In the genomic region with DNA sequence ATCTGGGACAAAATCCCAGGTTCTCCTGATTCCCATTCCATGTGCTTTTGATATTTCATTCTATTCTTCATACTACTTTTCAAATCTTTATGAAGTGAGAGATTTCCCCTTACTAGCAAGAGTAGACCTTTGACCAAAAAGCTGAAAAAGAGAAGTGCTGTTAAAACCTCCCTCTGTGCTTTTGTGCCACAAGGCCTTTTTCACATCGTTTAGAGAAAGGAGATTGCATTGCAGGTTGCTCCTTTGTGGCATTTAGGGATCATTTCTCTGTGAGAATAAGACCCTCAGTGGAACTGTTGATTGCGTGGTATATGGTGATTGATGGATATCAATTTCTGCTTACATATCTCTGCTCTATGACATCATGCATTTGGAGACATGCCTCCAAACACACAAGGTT, we compare ENCODE assay signal across 14 cellular contexts.
DNase-seq lines count a peak whose midpoint lies in the region; TF ChIP-seq lines count a peak whose summit lies in the region.
"Had no signal": no experiment of that assay in that cellular context is flagged by ENCODE, and none has a peak within 500 bp of the region (broad histone marks: within the 10 kb centered on the region; RNA-seq: fewer than 3 reads in every experiment).

No MANE protein-coding gene starts in this region.

- H3K4me3 ChIP-seq in HEK293 (ENCODE audit: low read depth, low read length) (no peak overlapping the region), brain microvascular endothelial cell (ENCODE audit: low read depth, low read length) (no peak overlapping the region), neuron (ENCODE audit: low read length) (no peak overlapping the region)
- H3K4me3 ChIP-seq: MG63, SJCRH30 had no signal

- H3K27me3 ChIP-seq in brain microvascular endothelial cell (replicated peaks) (no peaks in the 10 kb centered on the region), neuron (ENCODE audit: insufficient read depth, low read length) (no peaks in the 10 kb centered on the region)
- H3K27me3 ChIP-seq: MG63, SJCRH30 had no signal

- no peaks in the 10 kb centered on the region for H3K4me1 ChIP-seq in HEK293 (ENCODE audit: control insufficient read depth, insufficient read depth, low read length)
- peaks cover 27% of the 10 kb centered on the region for H3K4me1 ChIP-seq in neuron (ENCODE audit: insufficient read depth, low read length)

- peak overlapping the region; percentile 59 for H2AFZ ChIP-seq in neuron (ENCODE audit: low read depth, low read length)

- DNase-seq in NCI-H1092 treated with DMSO at 0.1 percent for 48 hours (lab: John Stamatoyannopoulos, UW), result peak; percentile 63
- DNase-seq in brain microvascular endothelial cell, result no peak
- DNase-seq in SW480 (ENCODE audit: low spot score), result no peak
- DNase-seq in activated T-cell treated with anti-CD3 and anti-CD28 coated beads, Interleukin-2, amount 50 U/mL, for 1 hour, result no peak
- no peak for DNase-seq in retina
- DNase-seq: DND-41, MG63, NCI-H2029 treated with DMSO at 0.1 percent for 48 hours, NCI-H524 treated with DMSO at 0.1 percent for 48 hours, OCI-M1 had no signal

- H3K9me3 ChIP-seq in HEK293 (ENCODE audit: control insufficient read depth, insufficient read depth, low read depth, low read length), result no peaks in the 10 kb centered on the region
- no peaks in the 10 kb centered on the region for H3K9me3 ChIP-seq in neuron (ENCODE audit: low read length)
- H3K9me3 ChIP-seq: MG63 had no signal

- POLR2A ChIA-PET in HEK293 (lab: Yijun Ruan, JAX), result no interaction called here

- TF ChIP-seq CTCF in HEK293 (tag by site-specific recombination; IDR thresholded peaks at IDR 0.05) (no peak), brain microvascular endothelial cell (IDR thresholded peaks at IDR 0.05; ENCODE audit: low read depth, low read length, missing control alignments) (no peak)

- CTCF ChIA-PET in HEK293 (lab: Yijun Ruan, JAX), result interaction anchor here (0.7 kb wide), 1 partner anchor 1496 kb away, joined by 3 read pairs; no protein-coding TSS in a partner anchor

- H3K36me3 ChIP-seq in HEK293 (ENCODE audit: control insufficient read depth in 2 of 2, insufficient read depth in 1 of 2, low read length in 2 of 2), result no peaks in the 10 kb centered on the region
- H3K36me3 ChIP-seq in brain microvascular endothelial cell (replicated peaks), result no peaks in the 10 kb centered on the region
- no peaks in the 10 kb centered on the region for H3K36me3 ChIP-seq in neuron (ENCODE audit: insufficient read depth, low read length)
- H3K36me3 ChIP-seq: MG63, SJCRH30 had no signal

- in situ Hi-C loops in brain microvascular endothelial cell (cut with HindIII; ENCODE audit: low pct_ligation_motif_present, low sequenced_read_pairs), result no loop called here

- H3K27ac ChIP-seq in HEK293 (ENCODE audit: extremely low read depth, low read depth, low read length), result no peak overlapping the region
- H3K27ac ChIP-seq in brain microvascular endothelial cell, result peak overlapping the region; percentile 10
- H3K27ac ChIP-seq: C4-2B, SJCRH30 had no signal

TF ChIP-seq in HEK293, 187 proteins besides CTCF, POLR2A, EP300 and RAD21:
- TF ChIP-seq, protein P1, sequence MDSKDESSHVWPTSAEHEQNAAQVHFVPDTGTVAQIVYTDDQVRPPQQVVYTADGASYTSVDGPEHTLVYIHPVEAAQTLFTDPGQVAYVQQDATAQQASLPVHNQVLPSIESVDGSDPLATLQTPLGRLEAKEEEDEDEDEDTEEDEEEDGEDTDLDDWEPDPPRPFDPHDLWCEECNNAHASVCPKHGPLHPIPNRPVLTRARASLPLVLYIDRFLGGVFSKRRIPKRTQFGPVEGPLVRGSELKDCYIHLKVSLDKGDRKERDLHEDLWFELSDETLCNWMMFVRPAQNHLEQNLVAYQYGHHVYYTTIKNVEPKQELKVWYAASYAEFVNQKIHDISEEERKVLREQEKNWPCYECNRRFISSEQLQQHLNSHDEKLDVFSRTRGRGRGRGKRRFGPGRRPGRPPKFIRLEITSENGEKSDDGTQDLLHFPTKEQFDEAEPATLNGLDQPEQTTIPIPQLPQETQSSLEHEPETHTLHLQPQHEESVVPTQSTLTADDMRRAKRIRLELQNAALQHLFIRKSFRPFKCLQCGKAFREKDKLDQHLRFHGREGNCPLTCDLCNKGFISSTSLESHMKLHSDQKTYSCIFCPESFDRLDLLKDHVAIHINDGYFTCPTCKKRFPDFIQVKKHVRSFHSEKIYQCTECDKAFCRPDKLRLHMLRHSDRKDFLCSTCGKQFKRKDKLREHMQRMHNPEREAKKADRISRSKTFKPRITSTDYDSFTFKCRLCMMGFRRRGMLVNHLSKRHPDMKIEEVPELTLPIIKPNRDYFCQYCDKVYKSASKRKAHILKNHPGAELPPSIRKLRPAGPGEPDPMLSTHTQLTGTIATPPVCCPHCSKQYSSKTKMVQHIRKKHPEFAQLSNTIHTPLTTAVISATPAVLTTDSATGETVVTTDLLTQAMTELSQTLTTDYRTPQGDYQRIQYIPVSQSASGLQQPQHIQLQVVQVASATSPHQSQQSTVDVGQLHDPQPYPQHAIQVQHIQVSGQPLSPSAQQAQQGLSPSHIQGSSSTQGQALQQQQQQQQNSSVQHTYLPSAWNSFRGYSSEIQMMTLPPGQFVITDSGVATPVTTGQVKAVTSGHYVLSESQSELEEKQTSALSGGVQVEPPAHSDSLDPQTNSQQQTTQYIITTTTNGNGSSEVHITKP (tag by site-specific recombination; IDR thresholded peaks at IDR 0.05), result no peak
- TF ChIP-seq ZNF112 (tag by site-specific recombination; IDR thresholded peaks at IDR 0.05), result no peak
- no peak for TF ChIP-seq ZNF514 (tag by site-specific recombination; IDR thresholded peaks at IDR 0.05)
- no peak for TF ChIP-seq ZNF223 (tag by site-specific recombination; IDR thresholded peaks at IDR 0.05)
- TF ChIP-seq ZNF221 (tag by site-specific recombination; IDR thresholded peaks at IDR 0.05; ENCODE audit: borderline replicate concordance), result no peak
- 0 out of 2 replicates have a peak, but pooled peaks have one; percentile 11 for TF ChIP-seq SCRT2 (tag by site-specific recombination; IDR thresholded peaks at IDR 0.05)
- TF ChIP-seq ZFP41 (tag by site-specific recombination; IDR thresholded peaks at IDR 0.05; ENCODE audit: borderline replicate concordance), result no peak
- TF ChIP-seq ZNF600 (tag by site-specific recombination; IDR thresholded peaks at IDR 0.05), result no peak
- TF ChIP-seq ZNF623 (tag by site-specific recombination; IDR thresholded peaks at IDR 0.05), result no peak
- no peak for TF ChIP-seq SETDB1 (IDR thresholded peaks at IDR 0.05; ENCODE audit: insufficient read length, low read length)
- TF ChIP-seq, protein P2, sequence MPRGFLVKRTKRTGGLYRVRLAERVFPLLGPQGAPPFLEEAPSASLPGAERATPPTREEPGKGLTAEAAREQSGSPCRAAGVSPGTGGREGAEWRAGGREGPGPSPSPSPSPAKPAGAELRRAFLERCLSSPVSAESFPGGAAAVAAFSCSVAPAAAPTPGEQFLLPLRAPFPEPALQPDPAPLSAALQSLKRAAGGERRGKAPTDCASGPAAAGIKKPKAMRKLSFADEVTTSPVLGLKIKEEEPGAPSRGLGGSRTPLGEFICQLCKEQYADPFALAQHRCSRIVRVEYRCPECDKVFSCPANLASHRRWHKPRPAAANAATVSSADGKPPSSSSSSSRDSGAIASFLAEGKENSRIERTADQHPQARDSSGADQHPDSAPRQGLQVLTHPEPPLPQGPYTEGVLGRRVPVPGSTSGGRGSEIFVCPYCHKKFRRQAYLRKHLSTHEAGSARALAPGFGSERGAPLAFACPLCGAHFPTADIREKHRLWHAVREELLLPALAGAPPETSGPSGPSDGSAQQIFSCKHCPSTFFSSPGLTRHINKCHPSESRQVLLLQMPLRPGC (tag by site-specific recombination; IDR thresholded peaks at IDR 0.05), result no peak
- no peak for TF ChIP-seq OSR2 (tag by site-specific recombination; IDR thresholded peaks at IDR 0.05)
- TF ChIP-seq KLF10 (tag by site-specific recombination; IDR thresholded peaks at IDR 0.05), result no peak
- no peak for TF ChIP-seq ZNF677 (tag by site-specific recombination; IDR thresholded peaks at IDR 0.05)
- no peak for TF ChIP-seq TRIM28 (IDR thresholded peaks at IDR 0.05; ENCODE audit: borderline replicate concordance, low read length)
- no peak for TF ChIP-seq MZF1 (tag by site-specific recombination; IDR thresholded peaks at IDR 0.05; ENCODE audit: borderline replicate concordance)
- no peak for TF ChIP-seq ZNF624 (tag by site-specific recombination; IDR thresholded peaks at IDR 0.05)
- no peak for TF ChIP-seq ZNF2 (tag by site-specific recombination; IDR thresholded peaks at IDR 0.05)
- TF ChIP-seq, protein P3, sequence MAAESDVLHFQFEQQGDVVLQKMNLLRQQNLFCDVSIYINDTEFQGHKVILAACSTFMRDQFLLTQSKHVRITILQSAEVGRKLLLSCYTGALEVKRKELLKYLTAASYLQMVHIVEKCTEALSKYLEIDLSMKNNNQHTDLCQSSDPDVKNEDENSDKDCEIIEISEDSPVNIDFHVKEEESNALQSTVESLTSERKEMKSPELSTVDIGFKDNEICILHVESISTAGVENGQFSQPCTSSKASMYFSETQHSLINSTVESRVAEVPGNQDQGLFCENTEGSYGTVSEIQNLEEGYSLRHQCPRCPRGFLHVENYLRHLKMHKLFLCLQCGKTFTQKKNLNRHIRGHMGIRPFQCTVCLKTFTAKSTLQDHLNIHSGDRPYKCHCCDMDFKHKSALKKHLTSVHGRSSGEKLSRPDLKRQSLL (tag by site-specific recombination; IDR thresholded peaks at IDR 0.05), result no peak
- no peak for TF ChIP-seq SCRT1 (tag by site-specific recombination; IDR thresholded peaks at IDR 0.05; ENCODE audit: borderline replicate concordance)
- TF ChIP-seq, protein P4, sequence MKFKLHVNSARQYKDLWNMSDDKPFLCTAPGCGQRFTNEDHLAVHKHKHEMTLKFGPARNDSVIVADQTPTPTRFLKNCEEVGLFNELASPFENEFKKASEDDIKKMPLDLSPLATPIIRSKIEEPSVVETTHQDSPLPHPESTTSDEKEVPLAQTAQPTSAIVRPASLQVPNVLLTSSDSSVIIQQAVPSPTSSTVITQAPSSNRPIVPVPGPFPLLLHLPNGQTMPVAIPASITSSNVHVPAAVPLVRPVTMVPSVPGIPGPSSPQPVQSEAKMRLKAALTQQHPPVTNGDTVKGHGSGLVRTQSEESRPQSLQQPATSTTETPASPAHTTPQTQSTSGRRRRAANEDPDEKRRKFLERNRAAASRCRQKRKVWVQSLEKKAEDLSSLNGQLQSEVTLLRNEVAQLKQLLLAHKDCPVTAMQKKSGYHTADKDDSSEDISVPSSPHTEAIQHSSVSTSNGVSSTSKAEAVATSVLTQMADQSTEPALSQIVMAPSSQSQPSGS (tag by site-specific recombination; IDR thresholded peaks at IDR 0.05; ENCODE audit: low read depth), result peak; percentile 35; the same call in 1 of the 2 replicates
- TF ChIP-seq FEZF1 (tag by site-specific recombination; IDR thresholded peaks at IDR 0.05), result peak; percentile 41; the same call in 1 of the 2 replicates
